Comparison of ENCODE assay signal across 8 cellular contexts in genomic region chr15:40763801-40764765, GRCh38. TPM values are rescaled to one million over a fixed set of nuclear protein-coding genes. Genes with fewer than 3 reads are reported as not detected.
DNase-seq lines count a peak whose midpoint lies in the region; TF ChIP-seq lines count a peak whose summit lies in the region.

Gene GCHFR (plus strand): TSS chr15:40764068. CDS start chr15:40764181, 113 bp downstream.

- DNase-seq in GM10266 (ENCODE audit: extremely low spot score) (peak; percentile 86), HAP-1 (ENCODE audit: low spot score in 2 of 2) (peak; percentile 65 to 89), NCI-H460 (ENCODE audit: extremely low read depth, low read depth) (peak; percentile 46), epithelial cell of prostate (ENCODE audit: low read depth, low spot score) (no peak), NCI-H2081 treated with DMSO at 0.1 percent for 48 hours (lab: John Stamatoyannopoulos, UW) (no peak)
- DNase-seq in activated CD8-positive, alpha-beta memory T cell treated with anti-CD3 and anti-CD28 coated beads, Interleukin-2, amount 50 U/mL, for 4 hours, result peak; percentile 62

- no peaks in the 10 kb centered on the region for H3K27me3 ChIP-seq in HAP-1 (ENCODE audit: low read depth)
- no peaks in the 10 kb centered on the region for H3K27me3 ChIP-seq in mucosa of rectum (ENCODE audit: control insufficient read depth in 2 of 2, insufficient read depth in 2 of 2, low read length in 2 of 2)
- no peaks in the 10 kb centered on the region for H3K27me3 ChIP-seq in stomach smooth muscle (ENCODE audit: control insufficient read depth in 1 of 2, insufficient read depth in 2 of 2, low read length in 2 of 2)

- H3K36me3 ChIP-seq in HAP-1 (replicated peaks), result peaks cover 9% of the 10 kb centered on the region; the same call in 1 of the 2 replicates
- H3K36me3 ChIP-seq in mucosa of rectum (ENCODE audit: control insufficient read depth in 2 of 2, insufficient read depth in 2 of 2, low read length in 2 of 2), result no peaks in the 10 kb centered on the region
- H3K36me3 ChIP-seq in stomach smooth muscle (ENCODE audit: control insufficient read depth in 2 of 2, insufficient read depth in 2 of 2, low read length in 2 of 2), result peaks cover 0 to 3% of the 10 kb centered on the region in 2 donors

- H3K4me3 ChIP-seq in HAP-1 (peak within 1 kb of the TSS; percentile 57), mucosa of rectum (ENCODE audit: low read length in 2 of 2) (peak within 1 kb of the TSS; percentile 74 to 78), stomach smooth muscle (ENCODE audit: low read length in 2 of 2) (peak within 1 kb of the TSS; percentile 59 to 76)

- H3K9ac ChIP-seq in mucosa of rectum (ENCODE audit: low read depth in 1 of 2, low read length in 2 of 2) (peak within 1 kb of the TSS; percentile 53 to 81), stomach smooth muscle (ENCODE audit: low read length in 2 of 2) (peak within 1 kb of the TSS; percentile 20 to 60)

- H3K4me1 ChIP-seq in HAP-1 (peaks cover 20% of the 10 kb centered on the region), mucosa of rectum (ENCODE audit: control insufficient read depth in 2 of 2, insufficient read depth in 2 of 2, low read length in 2 of 2) (peaks cover 36 to 44% of the 10 kb centered on the region in 2 donors), stomach smooth muscle (ENCODE audit: control insufficient read depth, insufficient read depth, low read length) (peaks cover 27% of the 10 kb centered on the region)

- peak; percentile 53 for TF ChIP-seq CTCF in GM10266 (IDR thresholded peaks at IDR 0.05; ENCODE audit: control insufficient read depth, insufficient read depth, low read depth, missing control alignments)

- H3K27ac ChIP-seq in epithelial cell of prostate (peak within 1 kb of the TSS; percentile 47), mucosa of rectum (ENCODE audit: low read depth in 2 of 2, low read length in 2 of 2) (peak within 1 kb of the TSS; percentile 83 to 88), stomach smooth muscle (ENCODE audit: low read length) (peak within 1 kb of the TSS; percentile 55)

- in situ Hi-C loops in HAP-1 (cut with MboI; ENCODE audit: low sequenced_read_pairs), result no loop called here

- H3K9me3 ChIP-seq in HAP-1 (no peaks in the 10 kb centered on the region), mucosa of rectum (ENCODE audit: control insufficient read depth in 2 of 2, low read length in 2 of 2) (no peaks in the 10 kb centered on the region), stomach smooth muscle (ENCODE audit: control insufficient read depth in 2 of 2, low read length in 2 of 2) (no peaks in the 10 kb centered on the region)

RNA-seq across cellular contexts. Expression of gene GCHFR, which starts in this region (rescaled TPM):
- total RNA-seq in NCI-H460 (2014; rRNA removed; shearing (Covaris generic)), result 7.1 and 8.7 TPM in 2 replicates
- polyA plus RNA-seq in NCI-H460 (2014; cell fraction: nucleus; rRNA removed), result 42.3 and 62.7 TPM in 2 replicates

Comparison
In these comparisons a context has a peak if more than half of its experiments do, and no peak if none do; other contexts are left out.
1. DNase-seq: peak in GM10266 (single experiment), HAP-1 (2 of 2), NCI-H460 (single experiment) and activated CD8-positive, alpha-beta memory T cell treated with anti-CD3 and anti-CD28 coated beads, Interleukin-2, amount 50 U/mL, for 4 hours (single experiment); none in epithelial cell of prostate (single experiment) and NCI-H2081 treated with DMSO at 0.1 percent for 48 hours (single experiment).
2. Peak in every context shown above with its lines, with median percentiles within 50 percentile points of each other: H3K4me3 ChIP-seq and H3K27ac ChIP-seq.